In genomic region chr11:1693327-1694063, GRCh38 we compare ENCODE assay signal across 8 cellular contexts.
DNase-seq lines count a peak whose midpoint lies in the region; ATAC-seq lines count a peak whose summit lies in the region.

No MANE protein-coding gene starts in this region.

- peaks cover 10% of the 10 kb centered on the region for H3K4me1 Mint-ChIP-seq in central memory CD8-positive, alpha-beta T cell

- H3K36me3 Mint-ChIP-seq in central memory CD8-positive, alpha-beta T cell (ENCODE audit: insufficient read depth) = peaks cover 4% of the 10 kb centered on the region

- peak; percentile 29 for ATAC-seq in central memory CD8-positive, alpha-beta T cell (replicated peaks; ENCODE audit: extremely low read depth, poor library complexity, severe bottlenecking)
- no peak for ATAC-seq in HG02885 (IDR thresholded peaks at IDR 0.05; ENCODE audit: poor library complexity, unreplicated experiment)

- H3K9me3 Mint-ChIP-seq in central memory CD8-positive, alpha-beta T cell = no peaks in the 10 kb centered on the region

- H3K4me3 Mint-ChIP-seq in central memory CD8-positive, alpha-beta T cell = no peak overlapping the region

- no peak overlapping the region for H3K27ac Mint-ChIP-seq in central memory CD8-positive, alpha-beta T cell (ENCODE audit: low read depth)

- DNase-seq in NCI-H2029 treated with DMSO at 0.1 percent for 48 hours (lab: John Stamatoyannopoulos, UW) = peak; percentile 14
- DNase-seq in NCI-H2029 (lab: John Stamatoyannopoulos, UW) = no peak
- peak; percentile 61 to 62 for DNase-seq in NCI-H2081 (lab: John Stamatoyannopoulos, UW)
- peak; percentile 82 for DNase-seq in activated CD4-positive, CD25-positive, alpha-beta regulatory T cell treated with anti-CD3 and anti-CD28 coated beads, Interleukin-2, amount 50 U/mL, for 72 hours
- peak; percentile 44 to 66 for DNase-seq in central memory CD8-positive, alpha-beta T cell (ENCODE audit: low spot score in 2 of 2)
- peak; percentile 59 for DNase-seq in iris pigment epithelial cell (ENCODE audit: low read depth)
- peak; percentile 49 for DNase-seq in smooth muscle cell of the brain vasculature (ENCODE audit: low read depth, low spot score)

- H3K27me3 Mint-ChIP-seq in central memory CD8-positive, alpha-beta T cell = peaks cover 69% of the 10 kb centered on the region
